ENCODE assay signal across 17 cellular contexts in the genomic region with DNA sequence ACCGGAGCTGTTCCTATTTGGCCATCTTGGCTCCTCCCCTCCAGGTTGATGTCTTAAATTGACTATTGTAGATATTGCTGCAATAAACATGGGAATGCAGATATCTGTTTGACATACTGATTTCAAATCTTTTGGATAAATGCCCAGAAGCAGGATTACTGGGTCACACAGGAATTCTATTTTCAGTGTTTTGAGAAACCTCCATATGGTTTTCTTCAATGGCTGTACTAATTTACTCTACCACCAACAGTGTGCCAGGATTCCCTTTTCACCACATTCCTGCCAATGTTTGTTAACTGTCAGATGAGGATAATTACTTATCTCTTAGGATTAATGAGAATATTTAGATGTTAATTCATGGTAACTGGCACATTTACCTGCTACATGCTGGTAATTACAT.
DNase-seq lines count a peak whose midpoint lies in the region; TF ChIP-seq lines count a peak whose summit lies in the region.
"Had no signal": no experiment of that assay in that cellular context is flagged by ENCODE, and none has a peak within 500 bp of the region (broad histone marks: within the 10 kb centered on the region; RNA-seq: fewer than 3 reads in every experiment).

No MANE protein-coding gene starts in this region.

- no peak for TF ChIP-seq POLR2A in Peyer's patch (IDR thresholded peaks at IDR 0.05)

- TF ChIP-seq CTCF in fibroblast of pulmonary artery (IDR thresholded peaks at IDR 0.05; ENCODE audit: low read length, missing control alignments): no peak
- no peak for TF ChIP-seq CTCF in Peyer's patch (IDR thresholded peaks at IDR 0.05)

- H3K9me3 ChIP-seq in adipocyte (ENCODE audit: control insufficient read depth, low read length): no peaks in the 10 kb centered on the region
- H3K9me3 ChIP-seq in Peyer's patch: no peaks in the 10 kb centered on the region

- no peak overlapping the region for H3K27ac ChIP-seq in Peyer's patch

- H3K27me3 ChIP-seq in adipocyte (replicated peaks; ENCODE audit: control insufficient read depth, insufficient read depth, low read length) (no peaks in the 10 kb centered on the region), Peyer's patch (no peaks in the 10 kb centered on the region)

- H3K4me1 ChIP-seq in adipocyte (ENCODE audit: control insufficient read depth, insufficient read depth, low read length) (no peaks in the 10 kb centered on the region), Peyer's patch (no peaks in the 10 kb centered on the region)

- DNase-seq in COR-L47 (lab: John Stamatoyannopoulos, UW): peak; percentile 59
- DNase-seq in NCI-H2171 (lab: John Stamatoyannopoulos, UW): peak; percentile 5
- DNase-seq in adipocyte (ENCODE audit: low read depth): peak; percentile 42
- DNase-seq in fibroblast of pulmonary artery (ENCODE audit: low read depth): peak; percentile 13
- DNase-seq in NCI-H1694 (lab: John Stamatoyannopoulos, UW): no peak
- no peak for DNase-seq in activated T-cell treated with anti-CD3 and anti-CD28 coated beads for 4 hours
- DNase-seq in Peyer's patch: no peak
- no peak for DNase-seq in epidermal melanocyte (ENCODE audit: insufficient read length, low spot score)
- DNase-seq: DMS79, Karpas-422, MV-4-11, NCI-H1105 treated with DMSO at 0.1 percent for 48 hours, NCI-H1694 treated with DMSO at 0.1 percent for 48 hours, NCI-H510A treated with DMSO at 0.1 percent for 48 hours, NCI-H82, RPMI8226, SHP77 had no signal

- no peak overlapping the region for H3K4me3 ChIP-seq in adipocyte (ENCODE audit: low read length)
- H3K4me3 ChIP-seq in fibroblast of pulmonary artery (replicated peaks; ENCODE audit: low read depth, low read length): no peak overlapping the region
- H3K4me3 ChIP-seq in Peyer's patch: no peak overlapping the region

- H3K9ac ChIP-seq in adipocyte (ENCODE audit: low read length): no peak overlapping the region

- no peaks in the 10 kb centered on the region for H3K36me3 ChIP-seq in adipocyte (ENCODE audit: control insufficient read depth, insufficient read depth, low read length, severe bottlenecking)
- no peaks in the 10 kb centered on the region for H3K36me3 ChIP-seq in Peyer's patch

Comparison
In these comparisons a context has a peak if more than half of its experiments do, and no peak if none do; other contexts are left out.
1. DNase-seq: peak in COR-L47 (single experiment), NCI-H2171 (single experiment), adipocyte (single experiment) and fibroblast of pulmonary artery (single experiment); none in NCI-H1694 (single experiment), activated T-cell treated with anti-CD3 and anti-CD28 coated beads for 4 hours (single experiment), Peyer's patch (0 of 3) and epidermal melanocyte (single experiment).